Comparison of ENCODE assay signal across 2 cellular contexts in the genomic region with DNA sequence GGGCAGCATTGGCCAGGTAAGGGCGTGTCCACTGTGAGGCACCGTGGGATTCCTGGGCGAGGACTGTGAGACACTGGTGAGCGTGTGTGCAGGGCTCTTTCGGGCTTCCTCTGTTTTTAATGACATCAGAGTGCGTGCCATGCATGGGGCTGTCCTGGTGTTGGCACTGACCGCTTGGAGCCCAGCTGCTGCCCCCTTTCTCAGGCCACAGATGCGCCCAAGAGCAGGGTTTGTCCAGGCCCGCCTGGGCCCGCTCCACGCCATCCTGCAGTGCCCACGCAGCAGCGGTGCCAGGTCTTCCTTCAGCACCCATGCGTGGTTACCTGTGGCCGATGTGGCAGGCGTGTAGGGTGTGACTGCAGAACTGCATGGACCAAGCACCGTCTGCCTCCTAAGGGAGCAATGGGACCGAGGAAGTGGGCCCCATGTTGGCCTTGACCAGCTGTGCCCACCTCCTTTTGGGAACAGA.
TF ChIP-seq lines count a peak whose summit lies in the region.

No MANE protein-coding gene starts in this region.

TF ChIP-seq in A549, 52 proteins besides CTCF, POLR2A, EP300 and RAD21 (continued from another document):
- TF ChIP-seq BHLHE40 (IDR thresholded peaks at IDR 0.05; ENCODE audit: low read depth, low read length) = no peak
- no peak for TF ChIP-seq FOSB (CRISPR knock-in tag; IDR thresholded peaks at IDR 0.05)
- TF ChIP-seq, protein P1, sequence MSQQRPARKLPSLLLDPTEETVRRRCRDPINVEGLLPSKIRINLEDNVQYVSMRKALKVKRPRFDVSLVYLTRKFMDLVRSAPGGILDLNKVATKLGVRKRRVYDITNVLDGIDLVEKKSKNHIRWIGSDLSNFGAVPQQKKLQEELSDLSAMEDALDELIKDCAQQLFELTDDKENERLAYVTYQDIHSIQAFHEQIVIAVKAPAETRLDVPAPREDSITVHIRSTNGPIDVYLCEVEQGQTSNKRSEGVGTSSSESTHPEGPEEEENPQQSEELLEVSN (IDR thresholded peaks at IDR 0.05; ENCODE audit: borderline replicate concordance, low read depth) = no peak
- TF ChIP-seq ZSCAN20 (CRISPR knock-in tag; IDR thresholded peaks at IDR 0.05) = no peak
- TF ChIP-seq, protein P2, sequence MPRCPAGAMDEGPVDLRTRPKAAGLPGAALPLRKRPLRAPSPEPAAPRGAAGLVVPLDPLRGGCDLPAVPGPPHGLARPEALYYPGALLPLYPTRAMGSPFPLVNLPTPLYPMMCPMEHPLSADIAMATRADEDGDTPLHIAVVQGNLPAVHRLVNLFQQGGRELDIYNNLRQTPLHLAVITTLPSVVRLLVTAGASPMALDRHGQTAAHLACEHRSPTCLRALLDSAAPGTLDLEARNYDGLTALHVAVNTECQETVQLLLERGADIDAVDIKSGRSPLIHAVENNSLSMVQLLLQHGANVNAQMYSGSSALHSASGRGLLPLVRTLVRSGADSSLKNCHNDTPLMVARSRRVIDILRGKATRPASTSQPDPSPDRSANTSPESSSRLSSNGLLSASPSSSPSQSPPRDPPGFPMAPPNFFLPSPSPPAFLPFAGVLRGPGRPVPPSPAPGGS (IDR thresholded peaks at IDR 0.05) = no peak
- no peak for TF ChIP-seq GATA3 (IDR thresholded peaks at IDR 0.05; ENCODE audit: borderline replicate concordance)
- TF ChIP-seq FOSL2 (IDR thresholded peaks at IDR 0.05) = no peak
- TF ChIP-seq FOSL2 (CRISPR knock-in tag; IDR thresholded peaks at IDR 0.05) = no peak
- no peak for TF ChIP-seq ZFP36 (IDR thresholded peaks at IDR 0.05; ENCODE audit: borderline replicate concordance, partially characterized antibody)
- no peak for TF ChIP-seq KDM5A (IDR thresholded peaks at IDR 0.05)
- no peak for TF ChIP-seq KDM1A (IDR thresholded peaks at IDR 0.05; ENCODE audit: low read depth)
- TF ChIP-seq HOXB5 (CRISPR knock-in tag; IDR thresholded peaks at IDR 0.05) = no peak
TF ChIP-seq in A549: peak in this region for 0.

TF ChIP-seq in HCT116, 20 proteins besides CTCF, POLR2A, EP300 and RAD21 (continued from another document):
- no peak for TF ChIP-seq ZNF274 (IDR thresholded peaks at IDR 0.05; ENCODE audit: low read depth, low read length)
- TF ChIP-seq ELF1 (IDR thresholded peaks at IDR 0.05; ENCODE audit: borderline replicate concordance, low read depth) = no peak
- TF ChIP-seq ZFX (IDR thresholded peaks at IDR 0.05) = no peak
